23 cellular contexts compared by ENCODE assay signal in genomic region chr4:122038896-122039295, GRCh38.
"Had no signal": no experiment of that assay in that cellular context is flagged by ENCODE, and none has a peak within 500 bp of the region (broad histone marks: within the 10 kb centered on the region; RNA-seq: fewer than 3 reads in every experiment).

No MANE protein-coding gene starts in this region.

- DNase-seq: activated CD4-positive, alpha-beta T cell treated with anti-CD3 and anti-CD28 coated beads for 1 hour; activated CD8-positive, alpha-beta memory T cell treated with anti-CD3 and anti-CD28 coated beads for 24 hours; activated CD8-positive, alpha-beta memory T cell treated with anti-CD3 and anti-CD28 coated beads, Interleukin-2, amount 50 U/mL, for 48 hours; activated effector memory CD4-positive, alpha-beta T cell treated with Interleukin-2 at 50 U/mL for 16 hours; activated naive CD4-positive, alpha-beta T cell treated with anti-CD3 and anti-CD28 coated beads, Interleukin-2, amount 50 U/mL, for 16 hours; activated T-cell treated with anti-CD3 and anti-CD28 coated beads, Interleukin-2, amount 50 U/mL, for 48 hours; aorta; brain microvascular endothelial cell; colonic mucosa; endodermal cell; head of caudate nucleus; kidney; naive thymus-derived CD4-positive, alpha-beta T cell; stimulated activated CD4-positive, alpha-beta T cell treated with anti-CD3 and anti-CD28 coated beads, Interleukin-2, amount 100 ng/mL, for 24 hours; stimulated activated naive CD8-positive, alpha-beta T cell treated with anti-CD3 and anti-CD28 coated beads, Interleukin-15, Interleukin-2, amounts not matched to agents 100 U/mL and 50 U/mL, for 24 hours; substantia nigra; WERI-Rb-1 had no signal

- H3K4me3 ChIP-seq: colonic mucosa, neural progenitor cell, right atrium auricular region, tibial nerve had no signal

- H3K36me3 ChIP-seq: brain microvascular endothelial cell, colonic mucosa, neural progenitor cell, right atrium auricular region, tibial nerve, WERI-Rb-1 had no signal

- H3K27me3 ChIP-seq: brain microvascular endothelial cell, colonic mucosa, neural progenitor cell, right atrium auricular region, tibial nerve had no signal

- H3K27ac ChIP-seq: brain microvascular endothelial cell, colonic mucosa, neural progenitor cell, tibial nerve, WERI-Rb-1 had no signal

- FAIRE-seq: frontal cortex, kidney, urothelium cell line had no signal

- H3K9me3 ChIP-seq: colonic mucosa, right atrium auricular region, tibial nerve had no signal

- H3K4me1 ChIP-seq: colonic mucosa, neural progenitor cell, right atrium auricular region, tibial nerve had no signal

- ATAC-seq: left lobe of liver; naive thymus-derived CD4-positive, alpha-beta T cell; stimulated activated naive CD8-positive, alpha-beta T cell treated with anti-CD3 and anti-CD28 coated beads, Interleukin-15, Interleukin-2, amounts not matched to agents 100 U/mL and 50 U/mL, for 24 hours had no signal
